In genomic region chr20:3339571-3339970, GRCh38 we compare ENCODE assay signal across 20 cellular contexts.
"Had no signal": no experiment of that assay in that cellular context is flagged by ENCODE, and none has a peak within 500 bp of the region (broad histone marks: within the 10 kb centered on the region; RNA-seq: fewer than 3 reads in every experiment).

No MANE protein-coding gene starts in this region.

- H3K4me3 Mint-ChIP-seq: activated CD8-positive, alpha-beta T cell treated with anti-CD3 and anti-CD28 coated beads, Interleukin-2, amount 10 ng/mL, durations not matched to agents 7 days and 5 days; activated naive CD8-positive, alpha-beta T cell treated with anti-CD3 and anti-CD28 coated beads, Interleukin-2, amount 10 ng/mL, durations not matched to agents 7 days and 5 days; central memory CD8-positive, alpha-beta T cell had no signal

- H3K27me3 ChIP-seq: ascending aorta, body of pancreas had no signal

- H3K4me1 Mint-ChIP-seq: activated naive CD8-positive, alpha-beta T cell treated with anti-CD3 and anti-CD28 coated beads, Interleukin-2, amount 10 ng/mL, durations not matched to agents 7 days and 5 days; central memory CD8-positive, alpha-beta T cell had no signal

- H3K9me3 ChIP-seq: ascending aorta, body of pancreas had no signal

- H3K4me1 ChIP-seq: ascending aorta had no signal

- ATAC-seq: activated CD4-positive, CD25-positive, alpha-beta regulatory T cell treated with anti-CD3 and anti-CD28 coated beads, Interleukin-2, amount 50 U/mL, for 24 hours; activated CD8-positive, alpha-beta T cell treated with anti-CD3 and anti-CD28 coated beads, Interleukin-2, amount 10 ng/mL, durations not matched to agents 7 days and 5 days had no signal

- H3K27ac Mint-ChIP-seq: activated CD8-positive, alpha-beta T cell treated with anti-CD3 and anti-CD28 coated beads, Interleukin-2, amount 10 ng/mL, durations not matched to agents 7 days and 5 days; activated naive CD8-positive, alpha-beta T cell treated with anti-CD3 and anti-CD28 coated beads, Interleukin-2, amount 10 ng/mL, durations not matched to agents 7 days and 5 days had no signal

- H3K4me3 ChIP-seq: ascending aorta, body of pancreas, SK-N-MC had no signal

- H3K27ac ChIP-seq: ascending aorta, SK-N-MC had no signal

- DNase-seq: activated CD4-positive, alpha-beta T cell treated with anti-CD3 and anti-CD28 coated beads for 4 hours; activated CD8-positive, alpha-beta memory T cell treated with anti-CD3 and anti-CD28 coated beads, Interleukin-2, amount 50 U/mL, for 48 hours; activated CD8-positive, alpha-beta T cell treated with anti-CD3 and anti-CD28 coated beads, Interleukin-2, amount 10 ng/mL, durations not matched to agents 7 days and 5 days; activated naive CD4-positive, alpha-beta T cell treated with anti-CD3 and anti-CD28 coated beads, Interleukin-2, amount 50 U/mL, for 16 hours; activated naive CD8-positive, alpha-beta T cell treated with anti-CD3 and anti-CD28 coated beads, Interleukin-2, amount 10 ng/mL, durations not matched to agents 7 days and 5 days; activated T-cell treated with anti-CD3 and anti-CD28 coated beads, Interleukin-2, amount 50 U/mL, for 1 hour; amniotic stem cell; KG1; NCI-H1048; NCI-H146; NCI-H187 treated with DMSO at 0.1 percent for 48 hours; NCI-H2081 treated with DMSO at 0.1 percent for 48 hours; NCI-H526 treated with DMSO at 0.1 percent for 48 hours; NCI-H82; SW 1271 had no signal

- H3K9me3 Mint-ChIP-seq: activated naive CD8-positive, alpha-beta T cell treated with anti-CD3 and anti-CD28 coated beads, Interleukin-2, amount 10 ng/mL, durations not matched to agents 7 days and 5 days; central memory CD8-positive, alpha-beta T cell had no signal
